Comparison of ENCODE assay signal across 18 cellular contexts in genomic region chr14:60245316-60246177, GRCh38. TPM values are rescaled to one million over a fixed set of nuclear protein-coding genes. Genes with fewer than 3 reads are reported as not detected.
DNase-seq lines count a peak whose midpoint lies in the region; FAIRE-seq and TF ChIP-seq lines count a peak whose summit lies in the region.
"Had no signal": no experiment of that assay in that cellular context is flagged by ENCODE, and none has a peak within 500 bp of the region (broad histone marks: within the 10 kb centered on the region; RNA-seq: fewer than 3 reads in every experiment).

No MANE protein-coding gene starts in this region.

- H3K4me3 ChIP-seq in OCI-LY7 (ENCODE audit: low read depth, low read length, poor library complexity, severe bottlenecking) (no peak overlapping the region), mucosa of rectum (ENCODE audit: low read length in 2 of 2) (no peak overlapping the region), thyroid gland (replicated peaks in 1 of 3) (no peak overlapping the region)
- H3K4me3 ChIP-seq: cardiac muscle cell, psoas muscle had no signal

- CTCF ChIA-PET in OCI-LY7 (lab: Charles Lee; ENCODE audit: unreplicated experiment): no interaction called here

- H3K4me1 Mint-ChIP-seq in T-helper 1 cell treated with Interleukin-12 subunit alpha and Interleukin-12 subunit beta and Interleukin-4 antibody, amounts not matched to agents 30 μg/mL and 1 μg/mL, for 36 hours (ENCODE audit: low read depth): peaks cover 24% of the 10 kb centered on the region

- no peaks in the 10 kb centered on the region for H3K9me3 ChIP-seq in OCI-LY7 (ENCODE audit: low read length)
- no peaks in the 10 kb centered on the region for H3K9me3 ChIP-seq in mucosa of rectum (ENCODE audit: control insufficient read depth in 2 of 2, low read length in 2 of 2)
- H3K9me3 ChIP-seq in thyroid gland: no peaks in the 10 kb centered on the region
- H3K9me3 ChIP-seq: psoas muscle, testis had no signal

- H3K36me3 Mint-ChIP-seq in T-helper 1 cell treated with Interleukin-12 subunit alpha and Interleukin-12 subunit beta and Interleukin-4 antibody, amounts not matched to agents 30 μg/mL and 1 μg/mL, for 36 hours (ENCODE audit: low read depth): peaks cover 4% of the 10 kb centered on the region

- BruUV-seq in OCI-LY7 (replicated peaks; lab: Mats Ljungman, UMichigan): no TSS peak

- peaks cover 46% of the 10 kb centered on the region for H3K4me1 ChIP-seq in OCI-LY7 (ENCODE audit: insufficient read depth, low read length, poor library complexity, severe bottlenecking)
- H3K4me1 ChIP-seq in mucosa of rectum (ENCODE audit: control insufficient read depth in 2 of 2, insufficient read depth in 2 of 2, low read length in 2 of 2): peaks cover 15 to 16% of the 10 kb centered on the region in 2 donors
- H3K4me1 ChIP-seq in thyroid gland: peaks cover under 1 to 2% of the 10 kb centered on the region in 2 donors
- H3K4me1 ChIP-seq: psoas muscle, testis had no signal

- H3K9me3 Mint-ChIP-seq in T-helper 1 cell treated with Interleukin-12 subunit alpha and Interleukin-12 subunit beta and Interleukin-4 antibody, amounts not matched to agents 30 μg/mL and 1 μg/mL, for 36 hours: no peaks in the 10 kb centered on the region

- intact Hi-C loops in OCI-LY7 (cut with micrococcal nuclease; ENCODE audit: unreplicated experiment) (loop anchor here (5.0 kb wide), 1 partner anchor 883 kb away; no protein-coding TSS in a partner anchor), thyroid gland (cut with DNase I) (loop anchor here (10.0 kb wide), 1 partner anchor 151 kb away; the partner anchor contains the start of gene PCNX4)

- no peak for TF ChIP-seq POLR2A in GM12892 (IDR thresholded peaks at IDR 0.05; ENCODE audit: low read depth, low read length)
- no peak for TF ChIP-seq POLR2A in thyroid gland (IDR thresholded peaks at IDR 0.05)

- no peaks in the 10 kb centered on the region; the same call in 1 of the 2 replicates for H4K20me1 ChIP-seq in OCI-LY7 (ENCODE audit: insufficient read depth, low read length)

- H3K9ac ChIP-seq in mucosa of rectum (ENCODE audit: low read depth in 1 of 2, low read length in 2 of 2): no peak overlapping the region

- WGBS in thyroid gland, 2 donors: 59 to 67% methylated on average over 2 of the region's 2 CpGs

- peak overlapping the region; percentile 32 for H3K27ac Mint-ChIP-seq in T-helper 1 cell treated with Interleukin-12 subunit alpha and Interleukin-12 subunit beta and Interleukin-4 antibody, amounts not matched to agents 30 μg/mL and 1 μg/mL, for 36 hours
- H3K27ac Mint-ChIP-seq: activated naive CD8-positive, alpha-beta T cell had no signal

- H3K36me3 ChIP-seq in OCI-LY7 (ENCODE audit: insufficient read depth, low read length) (0 out of 2 replicates have a peak, but pooled peaks cover 5% of the 10 kb centered on the region), mucosa of rectum (ENCODE audit: control insufficient read depth in 2 of 2, insufficient read depth in 2 of 2, low read length in 2 of 2) (no peaks in the 10 kb centered on the region), thyroid gland (no peaks in the 10 kb centered on the region)
- H3K36me3 ChIP-seq: cardiac muscle cell had no signal

- peak overlapping the region; percentile 38 for H3K4me2 ChIP-seq in OCI-LY7 (ENCODE audit: low read length)

- H3K27me3 ChIP-seq in mucosa of rectum (ENCODE audit: control insufficient read depth in 2 of 2, insufficient read depth in 2 of 2, low read length in 2 of 2) (no peaks in the 10 kb centered on the region), thyroid gland (no peaks in the 10 kb centered on the region)
- H3K27me3 ChIP-seq: cardiac muscle cell, testis had no signal

- peak overlapping the region; percentile 0 for H3K4me3 Mint-ChIP-seq in T-helper 1 cell treated with Interleukin-12 subunit alpha and Interleukin-12 subunit beta and Interleukin-4 antibody, amounts not matched to agents 30 μg/mL and 1 μg/mL, for 36 hours
- H3K4me3 Mint-ChIP-seq: activated naive CD8-positive, alpha-beta T cell had no signal

- peaks cover 8% of the 10 kb centered on the region for H3K79me2 ChIP-seq in OCI-LY7 (ENCODE audit: insufficient read depth, low read depth, low read length)

- peaks cover 3% of the 10 kb centered on the region for H3K27me3 Mint-ChIP-seq in T-helper 1 cell treated with Interleukin-12 subunit alpha and Interleukin-12 subunit beta and Interleukin-4 antibody, amounts not matched to agents 30 μg/mL and 1 μg/mL, for 36 hours (ENCODE audit: low read depth)
- H3K27me3 Mint-ChIP-seq: activated naive CD8-positive, alpha-beta T cell had no signal

- DNase-seq in T-helper 1 cell (no peak), GM12892 (ENCODE audit: insufficient read length) (no peak), OCI-LY7 (ENCODE audit: low spot score) (peak; percentile 27), thyroid gland (no peak), SW 1271 (lab: John Stamatoyannopoulos, UW) (no peak), activated gamma-delta T cell treated with Interleukin-2 at 50 U/mL for 16 hours (no peak)
- DNase-seq: effector memory CD4-positive, alpha-beta T cell; NCI-H1105 treated with DMSO at 0.1 percent for 48 hours; NCI-H2171 treated with DMSO at 0.1 percent for 48 hours; psoas muscle; SIG-M5; testis had no signal

- H2AFZ ChIP-seq in OCI-LY7 (ENCODE audit: low read length): peak overlapping the region; percentile 48

- FAIRE-seq in GM12892 (lab: Jason Lieb, UNC): peak; percentile 83
- FAIRE-seq: A204.1, TTC549 had no signal

- no peaks in the 10 kb centered on the region for H3K9me2 ChIP-seq in OCI-LY7 (ENCODE audit: insufficient read depth, low read length)

- H3K27ac ChIP-seq in OCI-LY7 (ENCODE audit: low read depth, low read length, poor library complexity, severe bottlenecking) (peak overlapping the region; percentile 9), mucosa of rectum (ENCODE audit: low read depth in 2 of 2, low read length in 2 of 2) (peak overlapping the region; percentile 47 to 48), thyroid gland (no peak overlapping the region)
- H3K27ac ChIP-seq: cardiac muscle cell, testis had no signal

- POLR2A ChIA-PET in OCI-LY7 (lab: Charles Lee): interaction anchor here (0.7 to 5.9 kb wide), 10 partner anchors 13 to 1978 kb away, joined by 3 to 49 read pairs (median 3); no protein-coding TSS in a partner anchor

- TF ChIP-seq CTCF in OCI-LY7 (conservative IDR thresholded peaks at IDR 0.05; ENCODE audit: low read length) (no peak), thyroid gland (IDR thresholded peaks at IDR 0.05) (no peak)

RNA-seq across cellular contexts. Expression of gene PPM1A, which starts 3.5 kb away (rescaled TPM):
- 67.8 TPM for polyA plus RNA-seq in GM12892 (2012; ENCODE audit: missing spikeins)
- total RNA-seq in OCI-LY7 (2014; rRNA removed; shearing (Covaris generic)): 25.4 and 28.8 TPM in 2 replicates
- 75.1 and 81.0 TPM in 2 replicates for total RNA-seq in OCI-LY7 (2022)
- total RNA-seq in thyroid gland: 10 to 100 TPM; 41.9 to 65.8 (median 44.5) TPM

Comparison
In these comparisons a context has a peak if more than half of its experiments do, and no peak if none do; other contexts are left out.
1. H3K27ac ChIP-seq: peak in OCI-LY7 (single experiment) and mucosa of rectum (2 of 2); none in thyroid gland (0 of 3).